Comparison of ENCODE assay signal across 11 cellular contexts in the genomic region with DNA sequence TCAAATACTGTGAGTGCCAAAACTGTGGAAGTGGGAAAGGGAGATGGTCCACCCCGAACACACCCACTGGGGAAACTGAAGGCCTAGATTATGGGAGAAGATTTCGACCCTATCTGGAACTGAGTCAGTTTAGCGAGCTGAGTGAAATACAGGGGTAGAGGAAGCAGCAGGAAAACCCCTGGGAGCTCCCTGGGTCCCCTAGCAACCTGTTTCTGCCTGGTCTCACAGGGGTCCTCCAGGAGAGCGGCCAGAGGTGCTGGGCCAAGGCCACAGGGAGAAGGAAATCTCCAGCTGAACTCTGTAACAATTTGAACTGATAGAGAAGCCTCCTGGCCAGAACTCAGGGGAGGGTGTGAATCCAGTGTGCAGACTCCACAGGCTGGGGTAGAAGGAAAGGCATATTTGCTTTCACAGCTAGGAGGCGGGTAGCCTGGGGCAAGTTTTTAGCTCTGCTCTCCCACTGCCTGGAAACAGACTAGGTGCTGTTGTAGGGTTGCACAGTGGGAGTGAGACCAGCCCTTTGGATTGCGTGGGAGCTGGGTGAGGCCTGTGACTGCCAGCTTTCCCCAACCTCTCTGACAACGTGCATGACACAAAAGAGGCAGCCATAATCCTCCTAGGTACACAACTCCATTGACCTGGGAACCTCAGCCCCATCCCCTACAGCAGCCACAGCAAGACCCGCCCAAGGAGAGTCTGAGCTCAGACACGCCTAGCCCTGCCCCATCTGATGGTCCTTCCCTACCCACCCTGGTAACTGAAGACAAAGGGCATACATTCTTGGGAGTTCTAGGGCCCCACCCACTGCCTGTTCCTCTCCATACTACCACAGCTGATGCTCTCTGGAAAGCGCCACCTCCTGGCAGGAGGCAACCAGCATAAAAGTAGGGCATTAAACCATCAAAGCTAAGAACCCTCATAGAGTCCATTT.
DNase-seq lines count a peak whose midpoint lies in the region; ATAC-seq and TF ChIP-seq lines count a peak whose summit lies in the region.
"Had no signal": no experiment of that assay in that cellular context is flagged by ENCODE, and none has a peak within 500 bp of the region (broad histone marks: within the 10 kb centered on the region; RNA-seq: fewer than 3 reads in every experiment).

No MANE protein-coding gene starts in this region.

- peaks cover 3% of the 10 kb centered on the region for H3K27me3 Mint-ChIP-seq in WTC11 (ENCODE audit: low read depth)

- H3K9me3 ChIP-seq in DND-41 (ENCODE audit: insufficient read depth, low read length, severe bottlenecking) = no peaks in the 10 kb centered on the region
- H3K9me3 ChIP-seq in HCT116 (ENCODE audit: control insufficient read depth in 1 of 2, insufficient read depth in 1 of 2, low read depth in 1 of 2, low read length in 2 of 2) = peaks cover 0 to 4% of the 10 kb centered on the region in 2 experiments; a peak in 1 of 4 replicates
- H3K9me3 ChIP-seq in lower lobe of right lung = peaks cover 10% of the 10 kb centered on the region

- peaks cover 12% of the 10 kb centered on the region for H3K4me1 Mint-ChIP-seq in WTC11

- no peaks in the 10 kb centered on the region for H3K27me3 ChIP-seq in DND-41 (ENCODE audit: insufficient read depth, low read length, poor library complexity)
- no peaks in the 10 kb centered on the region for H3K27me3 ChIP-seq in HCT116 (ENCODE audit: insufficient read depth, low read length)
- no peaks in the 10 kb centered on the region for H3K27me3 ChIP-seq in lower lobe of right lung (ENCODE audit: low read depth)

- TF ChIP-seq RAD21 in HCT116 (IDR thresholded peaks at IDR 0.05; ENCODE audit: low read depth) = peak; percentile 40; the same call in 1 of the 2 replicates

- no peaks in the 10 kb centered on the region for H3K36me3 ChIP-seq in DND-41 (ENCODE audit: insufficient read depth, low read length)
- no peaks in the 10 kb centered on the region for H3K36me3 ChIP-seq in HCT116 (ENCODE audit: control insufficient read depth in 1 of 2, insufficient read depth in 2 of 2, low read length in 2 of 2)
- H3K36me3 ChIP-seq in lower lobe of right lung = no peaks in the 10 kb centered on the region
- H3K36me3 ChIP-seq: thoracic aorta had no signal

- H3K9ac ChIP-seq in DND-41 (ENCODE audit: low read depth, low read length) (no peak overlapping the region), HCT116 (ENCODE audit: low read length) (no peak overlapping the region)

- H3K4me3 ChIP-seq in DND-41 (ENCODE audit: low read depth in 1 of 2, low read length in 2 of 2) = no peak overlapping the region
- H3K4me3 ChIP-seq in HCT116 (replicated peaks in 1 of 2; ENCODE audit: low read depth in 1 of 2, low read length in 2 of 2) = no peak overlapping the region
- no peak overlapping the region for H3K4me3 ChIP-seq in lower lobe of right lung
- H3K4me3 ChIP-seq: thoracic aorta had no signal

- H3K9me3 Mint-ChIP-seq in WTC11 = peaks cover 28% of the 10 kb centered on the region

- TF ChIP-seq CTCF in DND-41 (IDR thresholded peaks at IDR 0.05; ENCODE audit: borderline replicate concordance, extremely low read depth, low read length, poor library complexity, severe bottlenecking) = peak; percentile 39
- peak in 2 of 3 experiments; percentile 53 to 55; a peak in 4 of 6 replicates for TF ChIP-seq CTCF in HCT116 (IDR thresholded peaks at IDR 0.05 in 2 of 3, conservative IDR thresholded peaks at IDR 0.05 in 1 of 3; ENCODE audit: borderline replicate concordance in 1 of 3, insufficient read depth in 1 of 3, low read depth in 2 of 3, low read length in 2 of 3)
- TF ChIP-seq CTCF in WTC11 (IDR thresholded peaks at IDR 0.05) = peak; percentile 32; the same call in 1 of the 2 replicates
- peak; percentile 7 for TF ChIP-seq CTCF in lower lobe of right lung (IDR thresholded peaks at IDR 0.05)

- DNase-seq in DND-41 (peak; percentile 29), HCT116 (ENCODE audit: low read depth, low spot score) (no peak), WTC11 (ENCODE audit: low spot score) (peak; percentile 81), lower lobe of right lung (no peak), retina (no peak), NK-92 (lab: John Stamatoyannopoulos, UW; ENCODE audit: unreplicated experiment) (no peak)
- no peak for DNase-seq in stimulated activated CD8-positive, alpha-beta memory T cell treated with anti-CD3 and anti-CD28 coated beads, Interleukin-4, amount 100 ng/mL, for 48 hours
- DNase-seq: Right ventricle myocardium superior; stimulated activated CD4-positive, alpha-beta T cell treated with anti-CD3 and anti-CD28 coated beads, Interleukin-12 subunit alpha, Interleukin-12 subunit beta, amount 100 ng/mL, for 4 hours had no signal

- no peak overlapping the region for H3K4me2 ChIP-seq in DND-41 (ENCODE audit: insufficient read depth, low read length)
- no peak overlapping the region for H3K4me2 ChIP-seq in HCT116 (ENCODE audit: low read length)

- intact Hi-C loops in HCT116 (cut with micrococcal nuclease) (no loop called here), lower lobe of right lung (cut with DNase I) (no loop called here)

- POLR2A ChIA-PET in HCT116 (lab: Charles Lee) = no interaction called here
- POLR2A ChIA-PET in WTC11 (lab: Charles Lee) = interaction anchor here (0.6 to 1.3 kb wide), 5 partner anchors 43 to 185 kb away, joined by 3 to 5 read pairs (median 5); a partner anchor contains a TSS

- H2AFZ ChIP-seq in DND-41 (ENCODE audit: low read depth, low read length) (no peak overlapping the region), HCT116 (ENCODE audit: low read depth, low read length, poor library complexity, severe bottlenecking) (no peak overlapping the region)

- CTCF ChIA-PET in HCT116 (lab: Charles Lee) = interaction anchor here (0.6 to 1.4 kb wide), 9 partner anchors 10 to 824 kb away, joined by 3 to 5 read pairs (median 3); no protein-coding TSS in a partner anchor
- CTCF ChIA-PET in WTC11 (lab: Charles Lee) = interaction anchor here (0.5 to 3.6 kb wide), 38 partner anchors 11 to 824 kb away, joined by 3 to 33 read pairs (median 4); a partner anchor contains a TSS

- RAD21 ChIA-PET in HCT116 (lab: Charles Lee; ENCODE audit: low non-redundant PET in 1 of 2, low total read pairs in 2 of 2, uncharacterized antibody in 2 of 2, unreplicated experiment in 2 of 2) = no interaction called here

- no peak for TF ChIP-seq POLR2A in HCT116 (IDR thresholded peaks at IDR 0.05; ENCODE audit: borderline replicate concordance, extremely low read depth, insufficient read depth, insufficient read length)

- peaks cover 13% of the 10 kb centered on the region for H3K36me3 Mint-ChIP-seq in WTC11

- ATAC-seq in DND-41 (ENCODE audit: insufficient read depth, low read depth) = no peak
- ATAC-seq in HCT116 = peak; percentile 80
- peak; percentile 84 for ATAC-seq in WTC11
- ATAC-seq in lower lobe of right lung = no peak
- ATAC-seq in HG02938 (IDR thresholded peaks at IDR 0.05; ENCODE audit: unreplicated experiment) = no peak

- 0 out of 2 replicates have a peak overlapping the region, but pooled peaks have one; percentile 61 for H3K27ac Mint-ChIP-seq in WTC11

- H3K4me1 ChIP-seq in DND-41 (ENCODE audit: insufficient read depth, low read length) (no peaks in the 10 kb centered on the region), HCT116 (ENCODE audit: control insufficient read depth in 1 of 2, insufficient read depth in 2 of 2, low read length in 2 of 2) (peaks cover 0 to 6% of the 10 kb centered on the region in 2 experiments; a peak in 2 of 4 replicates), lower lobe of right lung (no peaks in the 10 kb centered on the region)

- H3K79me2 ChIP-seq in DND-41 (ENCODE audit: insufficient read depth, low read length) (no peaks in the 10 kb centered on the region), HCT116 (ENCODE audit: insufficient read depth, low read length) (no peaks in the 10 kb centered on the region)

- H3K27ac ChIP-seq in DND-41 (ENCODE audit: low read length) = no peak overlapping the region
- H3K27ac ChIP-seq in HCT116 (ENCODE audit: low read depth, low read length) = no peak overlapping the region
- H3K27ac ChIP-seq in lower lobe of right lung = no peak overlapping the region
- H3K27ac ChIP-seq: thoracic aorta had no signal

- H3K9me2 ChIP-seq in HCT116 (ENCODE audit: insufficient read depth) = no peaks in the 10 kb centered on the region

- BruUV-seq in HCT116 (replicated peaks; lab: Mats Ljungman, UMichigan) = no TSS peak

- H3K4me3 Mint-ChIP-seq in WTC11 = no peak overlapping the region

- H4K20me1 ChIP-seq in DND-41 (ENCODE audit: insufficient read depth, low read length) (no peaks in the 10 kb centered on the region), HCT116 (ENCODE audit: insufficient read depth) (no peaks in the 10 kb centered on the region)

TF ChIP-seq in HCT116, 20 proteins besides CTCF, POLR2A, EP300 and RAD21 (continues in another document):
- TF ChIP-seq CBX3 (IDR thresholded peaks at IDR 0.05; ENCODE audit: low read depth) = 0 out of 2 replicates have a peak, but pooled peaks have one; percentile 45
- no peak for TF ChIP-seq ZNF274 (IDR thresholded peaks at IDR 0.05; ENCODE audit: low read depth, low read length)

TF ChIP-seq in WTC11, 78 proteins besides CTCF, POLR2A, EP300 and RAD21 (continues in another document):
- TF ChIP-seq, protein P1, sequence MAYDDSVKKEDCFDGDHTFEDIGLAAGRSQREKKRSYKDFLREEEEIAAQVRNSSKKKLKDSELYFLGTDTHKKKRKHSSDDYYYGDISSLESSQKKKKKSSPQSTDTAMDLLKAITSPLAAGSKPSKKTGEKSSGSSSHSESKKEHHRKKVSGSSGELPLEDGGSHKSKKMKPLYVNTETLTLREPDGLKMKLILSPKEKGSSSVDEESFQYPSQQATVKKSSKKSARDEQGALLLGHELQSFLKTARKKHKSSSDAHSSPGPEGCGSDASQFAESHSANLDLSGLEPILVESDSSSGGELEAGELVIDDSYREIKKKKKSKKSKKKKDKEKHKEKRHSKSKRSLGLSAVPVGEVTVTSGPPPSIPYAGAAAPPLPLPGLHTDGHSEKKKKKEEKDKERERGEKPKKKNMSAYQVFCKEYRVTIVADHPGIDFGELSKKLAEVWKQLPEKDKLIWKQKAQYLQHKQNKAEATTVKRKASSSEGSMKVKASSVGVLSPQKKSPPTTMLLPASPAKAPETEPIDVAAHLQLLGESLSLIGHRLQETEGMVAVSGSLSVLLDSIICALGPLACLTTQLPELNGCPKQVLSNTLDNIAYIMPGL (CRISPR knock-in tag; IDR thresholded peaks at IDR 0.05) = no peak
- TF ChIP-seq ZNF219 (CRISPR knock-in tag; IDR thresholded peaks at IDR 0.05; ENCODE audit: borderline replicate concordance) = no peak

Comparison
In these comparisons a context has a peak if more than half of its experiments do, and no peak if none do; other contexts are left out.
1. ATAC-seq: peak in HCT116 (single experiment) and WTC11 (single experiment); none in DND-41 (single experiment), lower lobe of right lung (0 of 2) and HG02938 (single experiment).
2. DNase-seq: peak in DND-41 (single experiment) and WTC11 (single experiment); none in HCT116 (single experiment), lower lobe of right lung (single experiment), retina (single experiment), NK-92 (single experiment) and stimulated activated CD8-positive, alpha-beta memory T cell treated with anti-CD3 and anti-CD28 coated beads, Interleukin-4, amount 100 ng/mL, for 48 hours (single experiment).
3. Peak in every context shown above with its lines, with median percentiles within 50 percentile points of each other: CTCF ChIP-seq.